Comparison of ENCODE assay signal across 1 cellular context in genomic region chr2:156435725-156436476, GRCh38.
TF ChIP-seq lines count a peak whose summit lies in the region.

Gene GPD2 (plus strand): TSS chr2:156436379. CDS start chr2:156476106, 39,727 bp downstream.

TF ChIP-seq in HEK293, 187 proteins besides CTCF, POLR2A, EP300 and RAD21 (continued from another document and continues in another):
- no peak for TF ChIP-seq ZNF18 (tag by site-specific recombination; IDR thresholded peaks at IDR 0.05)
- TF ChIP-seq, protein P1, sequence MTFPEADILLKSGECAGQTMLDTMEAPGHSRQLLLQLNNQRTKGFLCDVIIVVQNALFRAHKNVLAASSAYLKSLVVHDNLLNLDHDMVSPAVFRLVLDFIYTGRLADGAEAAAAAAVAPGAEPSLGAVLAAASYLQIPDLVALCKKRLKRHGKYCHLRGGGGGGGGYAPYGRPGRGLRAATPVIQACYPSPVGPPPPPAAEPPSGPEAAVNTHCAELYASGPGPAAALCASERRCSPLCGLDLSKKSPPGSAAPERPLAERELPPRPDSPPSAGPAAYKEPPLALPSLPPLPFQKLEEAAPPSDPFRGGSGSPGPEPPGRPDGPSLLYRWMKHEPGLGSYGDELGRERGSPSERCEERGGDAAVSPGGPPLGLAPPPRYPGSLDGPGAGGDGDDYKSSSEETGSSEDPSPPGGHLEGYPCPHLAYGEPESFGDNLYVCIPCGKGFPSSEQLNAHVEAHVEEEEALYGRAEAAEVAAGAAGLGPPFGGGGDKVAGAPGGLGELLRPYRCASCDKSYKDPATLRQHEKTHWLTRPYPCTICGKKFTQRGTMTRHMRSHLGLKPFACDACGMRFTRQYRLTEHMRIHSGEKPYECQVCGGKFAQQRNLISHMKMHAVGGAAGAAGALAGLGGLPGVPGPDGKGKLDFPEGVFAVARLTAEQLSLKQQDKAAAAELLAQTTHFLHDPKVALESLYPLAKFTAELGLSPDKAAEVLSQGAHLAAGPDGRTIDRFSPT (tag by site-specific recombination; IDR thresholded peaks at IDR 0.05): peak; percentile 89
- TF ChIP-seq ZSCAN16 (tag by site-specific recombination; IDR thresholded peaks at IDR 0.05): no peak
- TF ChIP-seq ZNF416 (tag by site-specific recombination; IDR thresholded peaks at IDR 0.05): no peak
- TF ChIP-seq ZIC2 (tag by site-specific recombination; IDR thresholded peaks at IDR 0.05): 0 out of 2 replicates have a peak, but pooled peaks have one; percentile 28
- TF ChIP-seq, protein P2, sequence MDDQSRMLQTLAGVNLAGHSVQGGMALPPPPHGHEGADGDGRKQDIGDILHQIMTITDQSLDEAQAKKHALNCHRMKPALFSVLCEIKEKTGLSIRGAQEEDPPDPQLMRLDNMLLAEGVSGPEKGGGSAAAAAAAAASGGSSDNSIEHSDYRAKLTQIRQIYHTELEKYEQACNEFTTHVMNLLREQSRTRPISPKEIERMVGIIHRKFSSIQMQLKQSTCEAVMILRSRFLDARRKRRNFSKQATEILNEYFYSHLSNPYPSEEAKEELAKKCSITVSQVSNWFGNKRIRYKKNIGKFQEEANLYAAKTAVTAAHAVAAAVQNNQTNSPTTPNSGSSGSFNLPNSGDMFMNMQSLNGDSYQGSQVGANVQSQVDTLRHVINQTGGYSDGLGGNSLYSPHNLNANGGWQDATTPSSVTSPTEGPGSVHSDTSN (CRISPR knock-in tag; IDR thresholded peaks at IDR 0.05): 0 out of 2 replicates have a peak, but pooled peaks have one; percentile 63
- TF ChIP-seq ZNF792 (tag by site-specific recombination; IDR thresholded peaks at IDR 0.05): no peak
- TF ChIP-seq ZFHX2 (tag by site-specific recombination; conservative IDR thresholded peaks at IDR 0.05): peak; percentile 75
- peak; percentile 39; the same call in 1 of the 2 replicates for TF ChIP-seq ZNF777 (tag by site-specific recombination; IDR thresholded peaks at IDR 0.05; ENCODE audit: borderline replicate concordance)
- peak; percentile 76 for TF ChIP-seq EGR2 (tag by site-specific recombination; IDR thresholded peaks at IDR 0.05; ENCODE audit: low read depth)
- no peak for TF ChIP-seq ZNF530 (tag by site-specific recombination; IDR thresholded peaks at IDR 0.05; ENCODE audit: low read depth)
- peak; percentile 67; the same call in 1 of the 2 replicates for TF ChIP-seq ZNF76 (tag by site-specific recombination; IDR thresholded peaks at IDR 0.05; ENCODE audit: borderline replicate concordance, low read depth)
- TF ChIP-seq, protein P3, sequence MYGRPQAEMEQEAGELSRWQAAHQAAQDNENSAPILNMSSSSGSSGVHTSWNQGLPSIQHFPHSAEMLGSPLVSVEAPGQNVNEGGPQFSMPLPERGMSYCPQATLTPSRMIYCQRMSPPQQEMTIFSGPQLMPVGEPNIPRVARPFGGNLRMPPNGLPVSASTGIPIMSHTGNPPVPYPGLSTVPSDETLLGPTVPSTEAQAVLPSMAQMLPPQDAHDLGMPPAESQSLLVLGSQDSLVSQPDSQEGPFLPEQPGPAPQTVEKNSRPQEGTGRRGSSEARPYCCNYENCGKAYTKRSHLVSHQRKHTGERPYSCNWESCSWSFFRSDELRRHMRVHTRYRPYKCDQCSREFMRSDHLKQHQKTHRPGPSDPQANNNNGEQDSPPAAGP (tag by site-specific recombination; IDR thresholded peaks at IDR 0.05): peak; percentile 60; the same call in 1 of the 2 replicates
- peak; percentile 86 for TF ChIP-seq KLF10 (tag by site-specific recombination; IDR thresholded peaks at IDR 0.05)
- peak; percentile 98 for TF ChIP-seq ZNF335 (tag by site-specific recombination; conservative IDR thresholded peaks at IDR 0.05)
- 0 out of 2 replicates have a peak, but pooled peaks have one; percentile 3 for TF ChIP-seq ZNF423 (tag by site-specific recombination; IDR thresholded peaks at IDR 0.05)
- TF ChIP-seq PATZ1 (tag by site-specific recombination; IDR thresholded peaks at IDR 0.05): peak; percentile 82
- peak; percentile 92; the same call in 1 of the 2 replicates for TF ChIP-seq HOXC10 (CRISPR knock-in tag; IDR thresholded peaks at IDR 0.05)
- TF ChIP-seq SCRT1 (tag by site-specific recombination; IDR thresholded peaks at IDR 0.05; ENCODE audit: borderline replicate concordance): 0 out of 2 replicates have a peak, but pooled peaks have one; percentile 5
- TF ChIP-seq, protein P4, sequence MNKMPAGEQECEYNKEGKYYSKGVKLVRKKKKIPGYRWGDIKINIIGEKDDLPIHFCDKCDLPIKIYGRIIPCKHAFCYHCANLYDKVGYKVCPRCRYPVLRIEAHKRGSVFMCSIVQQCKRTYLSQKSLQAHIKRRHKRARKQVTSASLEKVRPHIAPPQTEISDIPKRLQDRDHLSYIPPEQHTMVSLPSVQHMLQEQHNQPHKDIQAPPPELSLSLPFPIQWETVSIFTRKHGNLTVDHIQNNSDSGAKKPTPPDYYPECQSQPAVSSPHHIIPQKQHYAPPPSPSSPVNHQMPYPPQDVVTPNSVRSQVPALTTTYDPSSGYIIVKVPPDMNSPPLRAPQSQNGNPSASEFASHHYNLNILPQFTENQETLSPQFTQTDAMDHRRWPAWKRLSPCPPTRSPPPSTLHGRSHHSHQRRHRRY (tag by site-specific recombination; IDR thresholded peaks at IDR 0.05): no peak
- TF ChIP-seq, protein P5, sequence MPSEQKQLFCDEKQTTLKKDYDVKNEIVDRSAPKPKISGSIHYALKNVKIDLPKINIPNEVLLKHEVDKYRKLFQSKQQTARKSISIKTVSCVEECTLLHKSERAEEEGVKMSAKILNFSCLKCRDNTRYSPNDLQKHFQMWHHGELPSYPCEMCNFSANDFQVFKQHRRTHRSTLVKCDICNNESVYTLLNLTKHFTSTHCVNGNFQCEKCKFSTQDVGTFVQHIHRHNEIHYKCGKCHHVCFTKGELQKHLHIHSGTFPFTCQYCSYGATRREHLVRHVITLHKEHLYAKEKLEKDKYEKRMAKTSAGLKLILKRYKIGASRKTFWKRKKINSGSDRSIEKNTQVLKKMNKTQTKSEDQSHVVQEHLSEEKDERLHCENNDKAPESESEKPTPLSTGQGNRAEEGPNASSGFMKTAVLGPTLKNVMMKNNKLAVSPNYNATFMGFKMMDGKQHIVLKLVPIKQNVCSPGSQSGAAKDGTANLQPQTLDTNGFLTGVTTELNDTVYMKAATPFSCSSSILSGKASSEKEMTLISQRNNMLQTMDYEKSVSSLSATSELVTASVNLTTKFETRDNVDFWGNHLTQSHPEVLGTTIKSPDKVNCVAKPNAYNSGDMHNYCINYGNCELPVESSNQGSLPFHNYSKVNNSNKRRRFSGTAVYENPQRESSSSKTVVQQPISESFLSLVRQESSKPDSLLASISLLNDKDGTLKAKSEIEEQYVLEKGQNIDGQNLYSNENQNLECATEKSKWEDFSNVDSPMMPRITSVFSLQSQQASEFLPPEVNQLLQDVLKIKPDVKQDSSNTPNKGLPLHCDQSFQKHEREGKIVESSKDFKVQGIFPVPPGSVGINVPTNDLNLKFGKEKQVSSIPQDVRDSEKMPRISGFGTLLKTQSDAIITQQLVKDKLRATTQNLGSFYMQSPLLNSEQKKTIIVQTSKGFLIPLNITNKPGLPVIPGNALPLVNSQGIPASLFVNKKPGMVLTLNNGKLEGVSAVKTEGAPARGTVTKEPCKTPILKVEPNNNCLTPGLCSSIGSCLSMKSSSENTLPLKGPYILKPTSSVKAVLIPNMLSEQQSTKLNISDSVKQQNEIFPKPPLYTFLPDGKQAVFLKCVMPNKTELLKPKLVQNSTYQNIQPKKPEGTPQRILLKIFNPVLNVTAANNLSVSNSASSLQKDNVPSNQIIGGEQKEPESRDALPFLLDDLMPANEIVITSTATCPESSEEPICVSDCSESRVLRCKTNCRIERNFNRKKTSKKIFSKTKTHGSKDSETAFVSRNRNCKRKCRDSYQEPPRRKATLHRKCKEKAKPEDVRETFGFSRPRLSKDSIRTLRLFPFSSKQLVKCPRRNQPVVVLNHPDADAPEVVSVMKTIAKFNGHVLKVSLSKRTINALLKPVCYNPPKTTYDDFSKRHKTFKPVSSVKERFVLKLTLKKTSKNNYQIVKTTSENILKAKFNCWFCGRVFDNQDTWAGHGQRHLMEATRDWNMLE (tag by site-specific recombination; conservative IDR thresholded peaks at IDR 0.05; ENCODE audit: low read depth): no peak
- TF ChIP-seq GLIS2 (tag by site-specific recombination; IDR thresholded peaks at IDR 0.05): peak; percentile 87
- TF ChIP-seq ZNF214 (tag by site-specific recombination; IDR thresholded peaks at IDR 0.05; ENCODE audit: borderline replicate concordance): no peak
- peak; percentile 91 for TF ChIP-seq ZBTB26 (tag by site-specific recombination; optimal IDR thresholded peaks at IDR 0.05)
- 0 out of 2 replicates have a peak, but pooled peaks have one; percentile 33 for TF ChIP-seq ZSCAN5A (tag by site-specific recombination; IDR thresholded peaks at IDR 0.05)
- 0 out of 2 replicates have a peak, but pooled peaks have one; percentile 24 for TF ChIP-seq ZNF2 (tag by site-specific recombination; IDR thresholded peaks at IDR 0.05)
- TF ChIP-seq SALL2 (tag by site-specific recombination; IDR thresholded peaks at IDR 0.05; ENCODE audit: borderline replicate concordance): no peak
- TF ChIP-seq ZNF19 (tag by site-specific recombination; IDR thresholded peaks at IDR 0.05; ENCODE audit: low read depth): no peak
- peak; percentile 19; the same call in 1 of the 2 replicates for TF ChIP-seq GLIS1 (tag by site-specific recombination; IDR thresholded peaks at IDR 0.05)
- TF ChIP-seq ZNF670 (tag by site-specific recombination; IDR thresholded peaks at IDR 0.05; ENCODE audit: low read depth): no peak
- TF ChIP-seq ZFP41 (tag by site-specific recombination; IDR thresholded peaks at IDR 0.05; ENCODE audit: borderline replicate concordance): no peak
- TF ChIP-seq ZNF558 (tag by site-specific recombination; IDR thresholded peaks at IDR 0.05): no peak
- peak; percentile 77 for TF ChIP-seq ZBTB8A (tag by site-specific recombination; IDR thresholded peaks at IDR 0.05)
- TF ChIP-seq ZNF248 (tag by site-specific recombination; IDR thresholded peaks at IDR 0.05): no peak
- TF ChIP-seq ZBTB11 (tag by site-specific recombination; conservative IDR thresholded peaks at IDR 0.05; ENCODE audit: low read depth): 0 out of 2 replicates have a peak, but pooled peaks have one; percentile 66
